ENCODE assay signal across 1 cellular context in the genomic region with DNA sequence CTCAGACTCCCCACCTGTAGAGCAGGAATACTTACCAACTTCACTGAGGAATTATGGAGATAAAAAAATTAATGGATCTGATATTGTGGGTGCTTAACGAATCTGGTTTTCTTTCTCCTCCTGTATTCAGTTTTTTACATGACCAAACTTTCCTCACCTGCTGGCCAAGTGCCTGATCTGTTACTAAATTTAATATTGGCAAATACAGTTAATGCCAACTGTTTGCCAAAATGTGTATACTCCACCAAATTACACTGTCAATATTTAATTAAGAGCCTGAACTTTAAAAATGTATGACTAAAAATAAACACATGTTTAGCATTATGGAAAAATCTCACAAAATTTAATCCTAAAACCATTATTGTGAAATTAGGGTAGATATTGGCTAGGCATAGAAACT.
A peak's percentile ranks its signal among the peaks of the same experiment; 100 is the strongest.
TF ChIP-seq lines count a peak whose summit lies in the region.

No MANE protein-coding gene starts in this region.

TF ChIP-seq in liver, 16 proteins besides CTCF, POLR2A, EP300 and RAD21 (continued from another document):
- TF ChIP-seq, protein P1, sequence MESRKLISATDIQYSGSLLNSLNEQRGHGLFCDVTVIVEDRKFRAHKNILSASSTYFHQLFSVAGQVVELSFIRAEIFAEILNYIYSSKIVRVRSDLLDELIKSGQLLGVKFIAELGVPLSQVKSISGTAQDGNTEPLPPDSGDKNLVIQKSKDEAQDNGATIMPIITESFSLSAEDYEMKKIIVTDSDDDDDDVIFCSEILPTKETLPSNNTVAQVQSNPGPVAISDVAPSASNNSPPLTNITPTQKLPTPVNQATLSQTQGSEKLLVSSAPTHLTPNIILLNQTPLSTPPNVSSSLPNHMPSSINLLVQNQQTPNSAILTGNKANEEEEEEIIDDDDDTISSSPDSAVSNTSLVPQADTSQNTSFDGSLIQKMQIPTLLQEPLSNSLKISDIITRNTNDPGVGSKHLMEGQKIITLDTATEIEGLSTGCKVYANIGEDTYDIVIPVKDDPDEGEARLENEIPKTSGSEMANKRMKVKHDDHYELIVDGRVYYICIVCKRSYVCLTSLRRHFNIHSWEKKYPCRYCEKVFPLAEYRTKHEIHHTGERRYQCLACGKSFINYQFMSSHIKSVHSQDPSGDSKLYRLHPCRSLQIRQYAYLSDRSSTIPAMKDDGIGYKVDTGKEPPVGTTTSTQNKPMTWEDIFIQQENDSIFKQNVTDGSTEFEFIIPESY (IDR thresholded peaks at IDR 0.05) = peak; percentile 23
- TF ChIP-seq HNF4G (IDR thresholded peaks at IDR 0.05) (no peak), TAF1 (conservative IDR thresholded peaks at IDR 0.05) (no peak), HNF4A (conservative IDR thresholded peaks at IDR 0.05) (peak; percentile 10 to 29), GABPA (IDR thresholded peaks at IDR 0.05 in 1 of 2, conservative IDR thresholded peaks at IDR 0.05 in 1 of 2) (no peak), EGR1 (IDR thresholded peaks at IDR 0.05; ENCODE audit: low read depth in 2 of 2) (no peak), FOXA1 (IDR thresholded peaks at IDR 0.05) (no peak)
